Comparison of ENCODE assay signal across 17 cellular contexts in the genomic region with DNA sequence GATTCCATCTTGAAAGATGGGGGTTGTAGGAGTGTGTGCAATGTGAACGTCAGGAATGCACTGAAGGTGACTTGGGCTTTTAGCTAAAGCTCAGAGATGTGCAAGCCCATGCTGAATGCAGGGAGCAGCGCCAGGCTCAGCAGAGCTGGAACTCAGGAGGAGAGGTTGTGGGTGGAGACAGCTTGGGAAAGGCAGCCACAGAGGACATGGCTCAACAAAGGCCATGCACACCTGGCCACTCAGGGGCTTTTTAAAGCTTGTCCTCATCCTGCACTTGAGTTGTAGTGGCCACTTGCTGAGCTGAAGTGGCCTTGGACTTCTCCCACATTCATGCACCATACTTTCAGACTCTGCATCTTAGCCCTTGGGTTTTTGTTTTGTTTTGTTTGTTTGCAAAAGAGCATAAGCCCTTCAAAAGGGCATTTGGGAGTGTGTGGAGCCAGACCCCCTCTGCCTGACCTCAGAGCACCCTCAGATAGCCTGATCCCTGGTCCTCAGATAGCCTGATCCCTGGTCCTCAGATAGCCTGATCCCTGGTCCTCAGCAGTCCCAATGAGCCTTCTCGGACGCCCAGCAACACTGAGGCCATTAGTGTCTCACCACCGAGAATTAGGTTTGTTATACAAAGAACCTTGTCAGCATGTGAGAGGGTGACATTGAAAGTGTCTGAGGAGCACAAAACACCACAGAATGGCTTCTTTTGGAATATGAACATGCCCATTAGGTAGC. TPM values are rescaled to one million over a fixed set of nuclear protein-coding genes. Genes with fewer than 3 reads are reported as not detected.
A peak's percentile ranks its signal among the peaks of the same experiment; 100 is the strongest.
DNase-seq lines count a peak whose midpoint lies in the region; ATAC-seq and TF ChIP-seq lines count a peak whose summit lies in the region.
"Had no signal": no experiment of that assay in that cellular context is flagged by ENCODE, and none has a peak within 500 bp of the region (broad histone marks: within the 10 kb centered on the region; RNA-seq: fewer than 3 reads in every experiment).

No MANE protein-coding gene starts in this region.

- H3K36me3 Mint-ChIP-seq in CD4-positive, alpha-beta memory T cell, result peaks cover 41 to 68% of the 10 kb centered on the region in 2 donors
- H3K36me3 Mint-ChIP-seq in memory B cell, result peaks cover 5% of the 10 kb centered on the region

- no peaks in the 10 kb centered on the region for H3K27me3 Mint-ChIP-seq in CD4-positive, alpha-beta memory T cell
- no peaks in the 10 kb centered on the region for H3K27me3 Mint-ChIP-seq in memory B cell

- CTCF ChIA-PET in CD4-positive, alpha-beta memory T cell (lab: Charles Lee; ENCODE audit: partially characterized antibody), result interaction anchor here (0.8 to 1.8 kb wide), 4 partner anchors 15 to 77 kb away, joined by 3 to 9 read pairs (median 3); no protein-coding TSS in a partner anchor
- CTCF ChIA-PET in OCI-LY7 (lab: Charles Lee; ENCODE audit: unreplicated experiment) (no interaction called here), HEK293T (lab: Yijun Ruan, JAX) (no interaction called here)

- H3K4me1 ChIP-seq in CD4-positive, alpha-beta memory T cell (ENCODE audit: insufficient read depth, low read length), result peaks cover 100% of the 10 kb centered on the region
- H3K4me1 ChIP-seq in OCI-LY7 (ENCODE audit: insufficient read depth, low read length, poor library complexity, severe bottlenecking), result peaks cover 59% of the 10 kb centered on the region
- H3K4me1 ChIP-seq: adrenal gland, Caco-2, sigmoid colon had no signal

- no peak for TF ChIP-seq CTCF in OCI-LY7 (conservative IDR thresholded peaks at IDR 0.05; ENCODE audit: low read length)

- peaks cover 79 to 100% (median 91%) of the 10 kb centered on the region in 4 donors for H3K4me1 Mint-ChIP-seq in CD4-positive, alpha-beta memory T cell
- peaks cover 38% of the 10 kb centered on the region for H3K4me1 Mint-ChIP-seq in memory B cell

- H3K27ac Mint-ChIP-seq in CD4-positive, alpha-beta memory T cell, result peak overlapping the region; percentile 74 to 93 (median 86)
- peak overlapping the region; percentile 75 for H3K27ac Mint-ChIP-seq in memory B cell

- peak overlapping the region in 7 of 8 donors; percentile 11 to 62 (median 44) for H3K4me3 Mint-ChIP-seq in CD4-positive, alpha-beta memory T cell
- peak overlapping the region; percentile 61 for H3K4me3 Mint-ChIP-seq in memory B cell

- H3K9me2 ChIP-seq in OCI-LY7 (ENCODE audit: insufficient read depth, low read length), result no peaks in the 10 kb centered on the region
- H3K9me2 ChIP-seq: SK-N-SH had no signal

- no peak for ATAC-seq in memory B cell (ENCODE audit: low read depth)
- ATAC-seq in GM21423 (IDR thresholded peaks at IDR 0.05; ENCODE audit: unreplicated experiment), result no peak
- no peak for ATAC-seq in HG03280 (IDR thresholded peaks at IDR 0.05; ENCODE audit: unreplicated experiment)
- no peak for ATAC-seq in GM19397 (IDR thresholded peaks at IDR 0.05; ENCODE audit: unreplicated experiment)

- DNase-seq in CD4-positive, alpha-beta memory T cell, result no peak
- DNase-seq in DMS79 (lab: John Stamatoyannopoulos, UW), result peak; percentile 86
- DNase-seq in OCI-LY7 (ENCODE audit: low spot score), result no peak
- DNase-seq in memory B cell (ENCODE audit: low spot score in 2 of 2), result no peak
- DNase-seq in HEK293T (ENCODE audit: extremely low spot score), result no peak
- DNase-seq: adrenal gland, Caco-2, GM23248, MG63, sigmoid colon had no signal

- H3K9me3 Mint-ChIP-seq in CD4-positive, alpha-beta memory T cell, result no peaks in the 10 kb centered on the region
- no peaks in the 10 kb centered on the region for H3K9me3 Mint-ChIP-seq in memory B cell

- H3K4me2 ChIP-seq in OCI-LY7 (ENCODE audit: low read length), result peak overlapping the region; percentile 62
- H3K4me2 ChIP-seq: SK-N-SH had no signal

- H2AFZ ChIP-seq in OCI-LY7 (ENCODE audit: low read length), result peak overlapping the region; percentile 14; the same call in 1 of the 2 replicates
- H2AFZ ChIP-seq: GM23248 had no signal

- H3K27me3 ChIP-seq in CD4-positive, alpha-beta memory T cell (ENCODE audit: insufficient read depth, low read length), result no peaks in the 10 kb centered on the region
- H3K27me3 ChIP-seq: adrenal gland, MG63, sigmoid colon had no signal

- intact Hi-C loops in CD4-positive, alpha-beta memory T cell (cut with micrococcal nuclease), result loop anchor here (10.0 kb wide), 3 partner anchors 77 to 383 kb away; no protein-coding TSS in a partner anchor
- intact Hi-C loops in OCI-LY7 (cut with micrococcal nuclease; ENCODE audit: unreplicated experiment), result loop anchor here (10.0 kb wide), 1 partner anchor 413 kb away; a partner anchor contains a TSS

- H3K79me2 ChIP-seq in OCI-LY7 (ENCODE audit: insufficient read depth, low read depth, low read length), result no peaks in the 10 kb centered on the region

- BruUV-seq in OCI-LY7 (replicated peaks; lab: Mats Ljungman, UMichigan), result no TSS peak

- no peaks in the 10 kb centered on the region for H3K9me3 ChIP-seq in CD4-positive, alpha-beta memory T cell (ENCODE audit: control insufficient read depth in 1 of 2, low read length in 2 of 2)
- no peaks in the 10 kb centered on the region for H3K9me3 ChIP-seq in OCI-LY7 (ENCODE audit: low read length)
- H3K9me3 ChIP-seq: adrenal gland, Caco-2, MG63, sigmoid colon, SK-N-SH, thoracic aorta had no signal

- H4K20me1 ChIP-seq in OCI-LY7 (ENCODE audit: insufficient read depth, low read length), result no peaks in the 10 kb centered on the region

- POLR2A ChIA-PET in CD4-positive, alpha-beta memory T cell (lab: Charles Lee; ENCODE audit: partially characterized antibody), result interaction anchor here (1.1 to 1.9 kb wide), 2 partner anchors 13 to 395 kb away, joined by 3 to 5 read pairs; no protein-coding TSS in a partner anchor
- POLR2A ChIA-PET in OCI-LY7 (lab: Charles Lee) (interaction anchor here (1.0 to 1.1 kb wide), 2 partner anchors 52 to 89 kb away, joined by 3 to 4 read pairs; no protein-coding TSS in a partner anchor), HEK293T (lab: Yijun Ruan, JAX) (no interaction called here)

- H3K36me3 ChIP-seq in CD4-positive, alpha-beta memory T cell (ENCODE audit: insufficient read depth, low read length), result peaks cover 28% of the 10 kb centered on the region
- no peaks in the 10 kb centered on the region for H3K36me3 ChIP-seq in OCI-LY7 (ENCODE audit: insufficient read depth, low read length)
- H3K36me3 ChIP-seq: adrenal gland, MG63, sigmoid colon, thoracic aorta had no signal

- no peak overlapping the region for H3K4me3 ChIP-seq in CD4-positive, alpha-beta memory T cell (ENCODE audit: low read length in 2 of 2)
- H3K4me3 ChIP-seq in OCI-LY7 (ENCODE audit: low read depth, low read length, poor library complexity, severe bottlenecking), result peak overlapping the region; percentile 23
- H3K4me3 ChIP-seq: adrenal gland, GM23248, MG63, sigmoid colon, thoracic aorta had no signal

- H3K27ac ChIP-seq in CD4-positive, alpha-beta memory T cell (ENCODE audit: low read depth, low read length), result peak overlapping the region; percentile 6
- peak overlapping the region; percentile 15 for H3K27ac ChIP-seq in OCI-LY7 (ENCODE audit: low read depth, low read length, poor library complexity, severe bottlenecking)
- H3K27ac ChIP-seq: adrenal gland, GM23248, sigmoid colon, thoracic aorta had no signal

TF ChIP-seq in HEK293T, 16 proteins besides CTCF, POLR2A, EP300 and RAD21:
- TF ChIP-seq CTBP1 (IDR thresholded peaks at IDR 0.05; ENCODE audit: borderline replicate concordance), result no peak
- TF ChIP-seq BHLHE40 (IDR thresholded peaks at IDR 0.05; ENCODE audit: borderline replicate concordance), result no peak
- TF ChIP-seq LEF1 (IDR thresholded peaks at IDR 0.05; ENCODE audit: borderline replicate concordance), result no peak
- no peak for TF ChIP-seq FOXK2 (IDR thresholded peaks at IDR 0.05)
- TF ChIP-seq, protein P1, sequence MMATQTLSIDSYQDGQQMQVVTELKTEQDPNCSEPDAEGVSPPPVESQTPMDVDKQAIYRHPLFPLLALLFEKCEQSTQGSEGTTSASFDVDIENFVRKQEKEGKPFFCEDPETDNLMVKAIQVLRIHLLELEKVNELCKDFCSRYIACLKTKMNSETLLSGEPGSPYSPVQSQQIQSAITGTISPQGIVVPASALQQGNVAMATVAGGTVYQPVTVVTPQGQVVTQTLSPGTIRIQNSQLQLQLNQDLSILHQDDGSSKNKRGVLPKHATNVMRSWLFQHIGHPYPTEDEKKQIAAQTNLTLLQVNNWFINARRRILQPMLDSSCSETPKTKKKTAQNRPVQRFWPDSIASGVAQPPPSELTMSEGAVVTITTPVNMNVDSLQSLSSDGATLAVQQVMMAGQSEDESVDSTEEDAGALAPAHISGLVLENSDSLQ (IDR thresholded peaks at IDR 0.05), result no peak
- TF ChIP-seq FOXA1 (IDR thresholded peaks at IDR 0.05), result no peak
- TF ChIP-seq TARDBP (IDR thresholded peaks at IDR 0.05), result no peak
- no peak for TF ChIP-seq SP1 (IDR thresholded peaks at IDR 0.05)

RNA-seq across cellular contexts. Expression of a gene that starts 12.5 kb away (rescaled TPM):
- 10 to 100 TPM in 1 of 2 experiments, 1 to 10 TPM in 1; 9.3 to 10.2 TPM for total RNA-seq in CD4-positive, alpha-beta memory T cell
- 1 to 10 TPM in 1 of 2 donors, not detected in 1; 3.3 TPM for polyA plus RNA-seq in CD4-positive, alpha-beta memory T cell
- total RNA-seq in OCI-LY7 (2014; rRNA removed; shearing (Covaris generic)), result not detected in 2 replicates
- not detected in 2 replicates for total RNA-seq in OCI-LY7 (2022)
- total RNA-seq: adrenal gland, Caco-2, dermis microvascular lymphatic vessel endothelial cell, fibroblast of villous mesenchyme, GM23248, sigmoid colon had no signal
- polyA plus RNA-seq: GM23248, SK-N-SH had no signal

RNA-seq across cellular contexts. Expression of a gene that starts 46.8 kb away (rescaled TPM):
- 100 to 1,000 TPM; 134 to 140 TPM for total RNA-seq in CD4-positive, alpha-beta memory T cell
- 10 to 100 TPM; 53.1 to 86.7 TPM for polyA plus RNA-seq in CD4-positive, alpha-beta memory T cell
- total RNA-seq in OCI-LY7 (2014; rRNA removed; shearing (Covaris generic)), result 0.08 TPM in 1 of 2 replicates, not detected in the other
- not detected in 2 replicates for total RNA-seq in OCI-LY7 (2022)
- total RNA-seq: Caco-2, dermis microvascular lymphatic vessel endothelial cell, GM23248 had no signal
- polyA plus RNA-seq: GM23248 had no signal

RNA-seq across cellular contexts. Expression of a gene that starts 47.1 kb away (rescaled TPM):
- total RNA-seq in CD4-positive, alpha-beta memory T cell, result under 1 TPM in 1 of 2 experiments, not detected in 1; 0.29 TPM
- not detected for polyA plus RNA-seq in CD4-positive, alpha-beta memory T cell
- total RNA-seq in OCI-LY7 (2014; rRNA removed; shearing (Covaris generic)), result not detected in 2 replicates
- not detected in 2 replicates for total RNA-seq in OCI-LY7 (2022)
- total RNA-seq: dermis microvascular lymphatic vessel endothelial cell, fibroblast of villous mesenchyme, GM23248 had no signal
- polyA plus RNA-seq: GM23248, SK-N-SH had no signal

RNA-seq across cellular contexts. Expression of a gene that starts 54.1 kb away (rescaled TPM):
- total RNA-seq in CD4-positive, alpha-beta memory T cell, result under 1 TPM; 0.26 to 0.47 TPM
- polyA plus RNA-seq in CD4-positive, alpha-beta memory T cell, result under 1 TPM; 0.10 to 0.14 TPM
- not detected in 2 replicates for total RNA-seq in OCI-LY7 (2014; rRNA removed; shearing (Covaris generic))
- not detected in 2 replicates for total RNA-seq in OCI-LY7 (2022)
- total RNA-seq: Caco-2, dermis microvascular lymphatic vessel endothelial cell, fibroblast of villous mesenchyme, GM23248, sigmoid colon, thoracic aorta had no signal
- polyA plus RNA-seq: adrenal gland, GM23248, SK-N-SH had no signal

Comparison
In these comparisons a context has a peak if more than half of its experiments do, and no peak if none do; other contexts are left out.
1. RNA of a gene that starts 12.5 kb away (total RNA-seq): 9.3 to 10.2 TPM in CD4-positive, alpha-beta memory T cell; not detected in OCI-LY7; every median in the first group is over 4 times any median in the second.
2. RNA of a gene that starts 46.8 kb away (total RNA-seq): 134 to 140 TPM in CD4-positive, alpha-beta memory T cell; 0.08 TPM in OCI-LY7; every median in the first group is over 100 times any median in the second.